20 cellular contexts compared by ENCODE assay signal in genomic region chr2:158325031-158325781, GRCh38.
DNase-seq lines count a peak whose midpoint lies in the region; ATAC-seq, FAIRE-seq and TF ChIP-seq lines count a peak whose summit lies in the region.
"Had no signal": no experiment of that assay in that cellular context is flagged by ENCODE, and none has a peak within 500 bp of the region (broad histone marks: within the 10 kb centered on the region; RNA-seq: fewer than 3 reads in every experiment).

No MANE protein-coding gene starts in this region.

- ATAC-seq in upper lobe of right lung (no peak), GM19035 (IDR thresholded peaks at IDR 0.05; ENCODE audit: unreplicated experiment) (no peak)
- ATAC-seq: activated CD8-positive, alpha-beta memory T cell treated with anti-CD3 and anti-CD28 coated beads, Interleukin-2, amount 10 ng/mL, durations not matched to agents 7 days and 5 days; esophagus mucosa; pancreas had no signal

- no peaks in the 10 kb centered on the region for H3K9me3 ChIP-seq in upper lobe of right lung
- H3K9me3 ChIP-seq: pancreas, tibial artery had no signal

- H3K4me3 ChIP-seq in AG10803 (ENCODE audit: low read length): no peak overlapping the region
- H3K4me3 ChIP-seq in astrocyte of the spinal cord (ENCODE audit: low read depth, low read length): no peak overlapping the region
- no peak overlapping the region for H3K4me3 ChIP-seq in upper lobe of right lung
- H3K4me3 ChIP-seq: pancreas, SK-N-MC, tibial artery had no signal

- no peak for FAIRE-seq in HTR-8/SVneo (lab: Jason Lieb, UNC)
- FAIRE-seq: GM19239, pancreas had no signal

- no peak overlapping the region for H3K27ac ChIP-seq in upper lobe of right lung
- H3K27ac ChIP-seq: pancreas, SK-N-MC, tibial artery, VCaP had no signal

- TF ChIP-seq CTCF in AG10803 (conservative IDR thresholded peaks at IDR 0.05; ENCODE audit: low read length) (no peak), astrocyte of the spinal cord (IDR thresholded peaks at IDR 0.05; ENCODE audit: low read depth, low read length) (no peak), upper lobe of right lung (IDR thresholded peaks at IDR 0.05) (no peak)

- intact Hi-C loops in upper lobe of right lung (cut with DNase I): no loop called here

- DNase-seq in AG10803 (ENCODE audit: low read depth) (peak; percentile 49), HTR-8/SVneo (ENCODE audit: insufficient read length, low spot score) (peak; percentile 17), astrocyte of the spinal cord (ENCODE audit: low read depth, low spot score) (peak; percentile 42), kidney tubule cell (ENCODE audit: low spot score) (peak; percentile 91), upper lobe of right lung (no peak), COLO668 (lab: John Stamatoyannopoulos, UW; ENCODE audit: unreplicated experiment) (no peak)
- DNase-seq in stimulated activated CD4-positive, alpha-beta T cell treated with anti-CD3 and anti-CD28 coated beads, Interleukin-4, amount 100 ng/mL, for 24 hours: no peak
- DNase-seq: activated CD8-positive, alpha-beta memory T cell treated with anti-CD3 and anti-CD28 coated beads, Interleukin-2, amount 10 ng/mL, durations not matched to agents 7 days and 5 days; activated naive CD4-positive, alpha-beta T cell; DMS79 treated with DMSO at 0.1 percent for 48 hours; mesendoderm; NCI-H2081; NK-92 treated with Interleukin-12 subunit alpha and Interleukin-12 subunit beta, amount 100 ng/mL, for 24 hours; pancreas; tibial artery had no signal

- in situ Hi-C loops in astrocyte of the spinal cord (cut with HindIII; ENCODE audit: low sequenced_read_pairs): no loop called here

- H3K27me3 ChIP-seq in upper lobe of right lung: no peaks in the 10 kb centered on the region
- H3K27me3 ChIP-seq: pancreas, tibial artery had no signal

- H3K36me3 ChIP-seq in upper lobe of right lung: no peaks in the 10 kb centered on the region
- H3K36me3 ChIP-seq: pancreas, tibial artery had no signal

- H3K4me1 ChIP-seq in upper lobe of right lung: no peaks in the 10 kb centered on the region
- H3K4me1 ChIP-seq: pancreas, tibial artery had no signal

Comparison
In these comparisons a context has a peak if more than half of its experiments do, and no peak if none do; other contexts are left out.
1. DNase-seq: peak in AG10803 (single experiment), HTR-8/SVneo (single experiment), astrocyte of the spinal cord (single experiment) and kidney tubule cell (single experiment); none in upper lobe of right lung (single experiment), stimulated activated CD4-positive, alpha-beta T cell treated with anti-CD3 and anti-CD28 coated beads, Interleukin-4, amount 100 ng/mL, for 24 hours (single experiment) and COLO668 (single experiment).